In the genomic region with DNA sequence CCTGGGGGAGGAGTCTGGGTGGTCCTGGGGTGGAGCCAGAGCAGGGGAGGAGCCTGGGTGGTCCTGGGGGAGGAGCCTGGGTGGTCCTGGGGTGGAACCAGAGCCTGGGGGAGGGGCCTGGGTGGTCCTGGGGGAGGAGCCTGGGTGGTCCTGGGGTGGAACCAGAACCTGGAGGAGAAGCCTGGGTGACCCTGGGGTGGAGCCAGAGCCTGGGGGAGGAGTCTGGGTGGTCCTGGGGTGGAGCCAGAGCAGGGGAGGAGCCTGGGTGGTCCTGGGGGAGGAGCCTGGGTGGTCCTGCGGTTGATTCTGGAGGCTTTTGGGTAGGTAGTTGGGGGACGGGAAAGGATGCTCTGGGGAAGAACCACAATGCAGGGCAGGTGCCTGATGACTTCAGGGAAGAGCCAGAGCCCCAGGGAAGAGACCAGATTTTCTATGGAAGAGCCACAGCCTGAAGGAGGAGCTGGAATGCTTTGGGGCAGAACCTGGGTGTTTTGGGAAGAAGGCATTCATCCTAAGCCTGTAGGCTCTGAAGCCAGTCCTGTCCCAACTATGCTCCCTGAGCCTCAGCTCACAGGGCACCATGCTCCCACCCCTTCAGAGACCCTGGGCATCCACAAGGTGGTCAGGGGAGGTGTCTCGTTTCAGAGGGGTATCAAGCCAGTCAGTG, we compare ENCODE assay signal across 18 cellular contexts. TPM values are rescaled to one million over a fixed set of nuclear protein-coding genes. Genes with fewer than 3 reads are reported as not detected.
"Had no signal": no experiment of that assay in that cellular context is flagged by ENCODE, and none has a peak within 500 bp of the region (broad histone marks: within the 10 kb centered on the region; RNA-seq: fewer than 3 reads in every experiment).

No MANE protein-coding gene starts in this region.

- H3K27ac Mint-ChIP-seq: activated naive CD8-positive, alpha-beta T cell treated with anti-CD3 and anti-CD28 coated beads, Interleukin-2, amount 50 U/mL, for 24 hours; activated T-helper 1 cell treated with anti-CD3 and anti-CD28 coated beads, Interleukin-12 subunit alpha, Interleukin-12 subunit beta, Interleukin-2, Interleukin-4 antibody, amounts not matched to agents 30 ng/mL and 10 ng/mL and 1 ng/mL, durations not matched to agents 14 hours and 24 hours and 36 hours; naive B cell; T-helper 2 cell treated with Interferon-gamma antibody and Interleukin-4, amounts not matched to agents 5 μg/mL and 100 μg/mL, for 36 hours had no signal

- H3K36me3 Mint-ChIP-seq: naive B cell had no signal

- H3K4me3 ChIP-seq: ascending aorta, dorsolateral prefrontal cortex, esophagus muscularis mucosa, thyroid gland, vagina had no signal

- H3K27ac ChIP-seq: ascending aorta, dorsolateral prefrontal cortex, esophagus muscularis mucosa, neutrophil, thyroid gland, vagina had no signal

- DNase-seq: activated naive CD4-positive, alpha-beta T cell treated with Interleukin-2 at 50 U/mL for 16 hours; activated naive CD8-positive, alpha-beta T cell treated with anti-CD3 and anti-CD28 coated beads, Interleukin-2, amount 50 U/mL, for 24 hours; dorsolateral prefrontal cortex; glutamatergic neuron; left colon; naive B cell; right cardiac atrium; small intestine; thyroid gland had no signal

- H3K27me3 ChIP-seq: ascending aorta, dorsolateral prefrontal cortex, esophagus muscularis mucosa, vagina had no signal

- ATAC-seq: activated naive CD8-positive, alpha-beta T cell treated with anti-CD3 and anti-CD28 coated beads, Interleukin-2, amount 50 U/mL, for 24 hours; left colon; right cardiac atrium had no signal

- H3K9me3 ChIP-seq: ascending aorta, esophagus muscularis mucosa, neutrophil, thyroid gland, vagina had no signal

- H3K9me3 Mint-ChIP-seq: activated naive CD8-positive, alpha-beta T cell treated with anti-CD3 and anti-CD28 coated beads, Interleukin-2, amount 50 U/mL, for 24 hours; activated T-helper 1 cell treated with anti-CD3 and anti-CD28 coated beads, Interleukin-12 subunit alpha, Interleukin-12 subunit beta, Interleukin-2, Interleukin-4 antibody, amounts not matched to agents 30 ng/mL and 10 ng/mL and 1 ng/mL, durations not matched to agents 14 hours and 24 hours and 36 hours; T-helper 2 cell treated with Interferon-gamma antibody and Interleukin-4, amounts not matched to agents 5 μg/mL and 100 μg/mL, for 36 hours had no signal

- H3K36me3 ChIP-seq: neutrophil, thyroid gland, vagina had no signal

- H3K4me3 Mint-ChIP-seq: activated naive CD8-positive, alpha-beta T cell treated with anti-CD3 and anti-CD28 coated beads, Interleukin-2, amount 50 U/mL, for 24 hours; activated T-helper 1 cell treated with anti-CD3 and anti-CD28 coated beads, Interleukin-12 subunit alpha, Interleukin-12 subunit beta, Interleukin-2, Interleukin-4 antibody, amounts not matched to agents 30 ng/mL and 10 ng/mL and 1 ng/mL, durations not matched to agents 14 hours and 24 hours and 36 hours; naive B cell; T-helper 2 cell treated with Interferon-gamma antibody and Interleukin-4, amounts not matched to agents 5 μg/mL and 100 μg/mL, for 36 hours had no signal

RNA-seq across cellular contexts. Expression of gene CCER2, which starts 33.7 kb away (rescaled TPM):
- total RNA-seq: ascending aorta, bronchial epithelial cell, fibroblast of villous mesenchyme, lung microvascular endothelial cell, vagina had no signal
